ENCODE assay signal across 8 cellular contexts in the genomic region with DNA sequence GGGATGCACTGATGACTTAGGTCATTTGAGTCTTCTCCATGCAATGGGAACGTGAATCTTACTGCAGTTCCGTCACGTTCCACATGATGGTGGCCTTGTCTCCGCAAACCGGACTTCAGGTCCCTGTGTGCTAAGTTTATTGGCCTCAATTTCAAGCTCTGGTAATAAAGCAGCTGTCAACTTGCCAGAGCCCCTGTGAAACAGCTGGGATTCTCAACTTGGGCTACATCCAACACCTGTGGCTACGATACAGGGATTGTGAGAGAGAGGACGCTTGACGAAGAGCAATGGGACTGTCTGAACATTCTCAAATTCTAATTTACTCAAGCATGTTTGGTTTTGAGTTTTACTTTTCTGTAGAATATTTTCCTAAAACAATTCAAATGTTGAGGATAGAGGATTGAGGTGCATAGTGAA.
DNase-seq lines count a peak whose midpoint lies in the region; ATAC-seq, FAIRE-seq and TF ChIP-seq lines count a peak whose summit lies in the region.

No MANE protein-coding gene starts in this region.

- 2% methylated on average over 8 of the region's 8 CpGs for WGBS in K562 (ENCODE audit: insufficient coverage, low coverage, missing lambda C conversion rate)
- no CpG with 5 or more reads among the region's 8 CpGs for WGBS in iPS DF 6.9 (ENCODE audit: insufficient coverage, insufficient read length)
- 20 to 27% methylated on average over 8 of the region's 8 CpGs for WGBS in testis, 2 donors

- H3K4me1 Mint-ChIP-seq in effector memory CD8-positive, alpha-beta T cell (ENCODE audit: low read depth in 2 of 2): no peaks in the 10 kb centered on the region

- peak; percentile 69 for ATAC-seq in GM18868 (IDR thresholded peaks at IDR 0.05; ENCODE audit: unreplicated experiment)
- ATAC-seq in K562: peak; percentile 63
- ATAC-seq in GM19397 (IDR thresholded peaks at IDR 0.05; ENCODE audit: unreplicated experiment): no peak
- ATAC-seq in effector memory CD8-positive, alpha-beta T cell (replicated peaks): no peak

- H3K27ac ChIP-seq in K562 (ENCODE audit: extremely low read depth, low read depth, low read length) (no peak overlapping the region), iPS DF 6.9 (ENCODE audit: low read length) (no peak overlapping the region), testis (no peak overlapping the region)

- H3K36me3 Mint-ChIP-seq in effector memory CD8-positive, alpha-beta T cell (ENCODE audit: insufficient read depth): no peaks in the 10 kb centered on the region

- H3K36me3 ChIP-seq in K562 (ENCODE audit: control insufficient read depth, insufficient read depth, low read length) (no peaks in the 10 kb centered on the region), iPS DF 6.9 (ENCODE audit: control insufficient read depth, insufficient read depth, low read length) (no peaks in the 10 kb centered on the region), testis (ENCODE audit: low read depth, missing control alignments) (no peaks in the 10 kb centered on the region)

- no TSS peak for BruUV-seq in K562 (replicated peaks; lab: Mats Ljungman, UMichigan)

- CTCF ChIA-PET in K562 (lab: Yijun Ruan, JAX; ENCODE audit: low intra/inter-chr PET ratio): no interaction called here

- FAIRE-seq in K562 (lab: Jason Lieb, UNC): no peak

- TF ChIP-seq RAD21 in K562 (CRISPR knock-in tag; conservative IDR thresholded peaks at IDR 0.05 in 1 of 2, IDR thresholded peaks at IDR 0.05 in 1 of 2): peak; percentile 45 to 48

- H3K4me1 ChIP-seq in K562 (replicated peaks in 1 of 2; ENCODE audit: control insufficient read depth in 2 of 2, insufficient read depth in 2 of 2, low read length in 2 of 2) (no peaks in the 10 kb centered on the region), iPS DF 6.9 (ENCODE audit: control insufficient read depth, insufficient read depth, low read length) (no peaks in the 10 kb centered on the region), testis (no peaks in the 10 kb centered on the region)

- H3K27me3 ChIP-seq in K562 (ENCODE audit: control insufficient read depth in 2 of 2, insufficient read depth in 2 of 2, low read length in 2 of 2) (no peaks in the 10 kb centered on the region), iPS DF 6.9 (ENCODE audit: control insufficient read depth, insufficient read depth, low read length) (no peaks in the 10 kb centered on the region; the same call in 1 of the 2 replicates), testis (no peaks in the 10 kb centered on the region)

- no peaks in the 10 kb centered on the region for H3K79me2 ChIP-seq in K562 (ENCODE audit: control insufficient read depth, insufficient read depth, low read length)

- H3K4me3 ChIP-seq in K562: no peak overlapping the region
- H3K4me3 ChIP-seq in iPS DF 6.9 (ENCODE audit: low read length): no peak overlapping the region
- H3K4me3 ChIP-seq in testis: no peak overlapping the region

- POLR2A ChIA-PET in K562 (lab: Yijun Ruan, JAX): no interaction called here

- H3K27ac Mint-ChIP-seq in effector memory CD8-positive, alpha-beta T cell: no peak overlapping the region

- H3K9me1 ChIP-seq in K562 (ENCODE audit: control insufficient read depth, insufficient read depth, low read length): no peaks in the 10 kb centered on the region

- TF ChIP-seq CTCF in K562 (IDR thresholded peaks at IDR 0.05 in 2 of 3, conservative IDR thresholded peaks at IDR 0.05 in 1 of 3; ENCODE audit: insufficient read depth in 2 of 3, low read depth in 1 of 3, low read length in 3 of 3) (peak in 2 of 3 experiments; percentile 34 to 35; a peak in 2 of 6 replicates), testis (IDR thresholded peaks at IDR 0.05) (peak in 2 of 3 experiments; percentile 62 to 63)

- peaks cover 0 to 1% of the 10 kb centered on the region in 2 donors for H3K9me3 Mint-ChIP-seq in effector memory CD8-positive, alpha-beta T cell

- TF ChIP-seq POLR2A in K562 (conservative IDR thresholded peaks at IDR 0.05) (no peak), testis (IDR thresholded peaks at IDR 0.05) (no peak)

- no peaks in the 10 kb centered on the region for H3K27me3 Mint-ChIP-seq in effector memory CD8-positive, alpha-beta T cell

- DNase-seq in NCI-H2227 treated with DMSO at 0.1 percent for 48 hours (lab: John Stamatoyannopoulos, UW) (peak; percentile 53), K562 (ENCODE audit: extremely low read depth in 1 of 4, low spot score in 3 of 4) (peak in 1 of 4 experiments; percentile 37), iPS DF 6.9 (ENCODE audit: low read depth, low spot score) (peak; percentile 71), testis (peak; percentile 79), AML-193 (lab: John Stamatoyannopoulos, UW) (no peak)
- DNase-seq in effector memory CD8-positive, alpha-beta T cell: no peak

- no peak overlapping the region for H3K4me3 Mint-ChIP-seq in effector memory CD8-positive, alpha-beta T cell

- H3K9me3 ChIP-seq in K562 (replicated peaks; ENCODE audit: control insufficient read depth, insufficient read depth, low read depth, low read length): no peaks in the 10 kb centered on the region
- H3K9me3 ChIP-seq in iPS DF 6.9 (ENCODE audit: control insufficient read depth, insufficient read depth, low read length): no peaks in the 10 kb centered on the region
- H3K9me3 ChIP-seq in testis: no peaks in the 10 kb centered on the region

- in situ Hi-C loops in K562 (cut with MboI): no loop called here

- no peak overlapping the region for H2AFZ ChIP-seq in K562 (ENCODE audit: low read depth, low read length)

- no peak overlapping the region for H3K4me2 ChIP-seq in K562 (ENCODE audit: insufficient read depth, low read length)

- TF ChIP-seq EP300 in K562 (IDR thresholded peaks at IDR 0.05; ENCODE audit: low read length): no peak

- intact Hi-C loops in K562 (cut with micrococcal nuclease): loop anchor here (2.0 to 10.0 kb wide), 2 partner anchors 286 to 1654 kb away; a partner anchor contains a TSS
- intact Hi-C loops in testis (cut with DNase I; ENCODE audit: low total_unique reads): no loop called here

- no peak overlapping the region for H3K9ac ChIP-seq in K562 (ENCODE audit: insufficient read depth in 1 of 2, low read depth in 2 of 2, low read length in 2 of 2)

- H4K20me1 ChIP-seq in K562 (replicated peaks; ENCODE audit: control insufficient read depth, insufficient read depth, low read length): no peaks in the 10 kb centered on the region

TF ChIP-seq in K562, 482 proteins besides CTCF, POLR2A, EP300 and RAD21:
- no peak for TF ChIP-seq TARDBP (IDR thresholded peaks at IDR 0.05)
- TF ChIP-seq ZNF644 (tag; IDR thresholded peaks at IDR 0.05; ENCODE audit: low read depth): no peak
- TF ChIP-seq NCOA6 (IDR thresholded peaks at IDR 0.05): no peak
- TF ChIP-seq SRSF3 (IDR thresholded peaks at IDR 0.05; ENCODE audit: insufficient read depth, low read length): no peak
- TF ChIP-seq, protein P1, sequence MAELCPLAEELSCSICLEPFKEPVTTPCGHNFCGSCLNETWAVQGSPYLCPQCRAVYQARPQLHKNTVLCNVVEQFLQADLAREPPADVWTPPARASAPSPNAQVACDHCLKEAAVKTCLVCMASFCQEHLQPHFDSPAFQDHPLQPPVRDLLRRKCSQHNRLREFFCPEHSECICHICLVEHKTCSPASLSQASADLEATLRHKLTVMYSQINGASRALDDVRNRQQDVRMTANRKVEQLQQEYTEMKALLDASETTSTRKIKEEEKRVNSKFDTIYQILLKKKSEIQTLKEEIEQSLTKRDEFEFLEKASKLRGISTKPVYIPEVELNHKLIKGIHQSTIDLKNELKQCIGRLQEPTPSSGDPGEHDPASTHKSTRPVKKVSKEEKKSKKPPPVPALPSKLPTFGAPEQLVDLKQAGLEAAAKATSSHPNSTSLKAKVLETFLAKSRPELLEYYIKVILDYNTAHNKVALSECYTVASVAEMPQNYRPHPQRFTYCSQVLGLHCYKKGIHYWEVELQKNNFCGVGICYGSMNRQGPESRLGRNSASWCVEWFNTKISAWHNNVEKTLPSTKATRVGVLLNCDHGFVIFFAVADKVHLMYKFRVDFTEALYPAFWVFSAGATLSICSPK (IDR thresholded peaks at IDR 0.05; ENCODE audit: borderline replicate concordance): no peak

Comparison
In these comparisons a context has a peak if more than half of its experiments do, and no peak if none do; other contexts are left out.
1. ATAC-seq: peak in GM18868 (single experiment) and K562 (single experiment); none in GM19397 (single experiment) and effector memory CD8-positive, alpha-beta T cell (single experiment).
2. DNase-seq: peak in NCI-H2227 treated with DMSO at 0.1 percent for 48 hours (single experiment), iPS DF 6.9 (single experiment) and testis (single experiment); none in AML-193 (0 of 2) and effector memory CD8-positive, alpha-beta T cell (0 of 3).